ENCODE assay signal across 13 cellular contexts in genomic region chr6:125913864-125914351, GRCh38. TPM values are rescaled to one million over a fixed set of nuclear protein-coding genes. Genes with fewer than 3 reads are reported as not detected.
DNase-seq lines count a peak whose midpoint lies in the region; ATAC-seq and TF ChIP-seq lines count a peak whose summit lies in the region.
"Had no signal": no experiment of that assay in that cellular context is flagged by ENCODE, and none has a peak within 500 bp of the region (broad histone marks: within the 10 kb centered on the region; RNA-seq: fewer than 3 reads in every experiment).

No MANE protein-coding gene starts in this region.

- H3K4me1 ChIP-seq in subcutaneous abdominal adipose tissue (ENCODE audit: control insufficient read depth in 5 of 5, insufficient read depth in 5 of 5, low read length in 5 of 5), result peaks cover 0 to 13% (median 8%) of the 10 kb centered on the region in 5 donors
- peaks cover 0 to 11% (median 3%) of the 10 kb centered on the region in 4 donors for H3K4me1 ChIP-seq in right lobe of liver

- peaks cover 26 to 41% (median 30%) of the 10 kb centered on the region in 5 donors for H3K36me3 ChIP-seq in subcutaneous abdominal adipose tissue (ENCODE audit: control insufficient read depth in 5 of 5, insufficient read depth in 5 of 5, low read length in 5 of 5)
- peaks cover 0 to 33% (median 0%) of the 10 kb centered on the region in 4 donors for H3K36me3 ChIP-seq in right lobe of liver

- H3K4me3 Mint-ChIP-seq in HFFc6, result peak overlapping the region; percentile 56
- no peak overlapping the region for H3K4me3 Mint-ChIP-seq in stimulated activated naive CD8-positive, alpha-beta T cell treated with anti-CD3 and anti-CD28 coated beads, Interleukin-15, amount 100 ng/mL, for 72 hours

- TF ChIP-seq POLR2A in right lobe of liver (IDR thresholded peaks at IDR 0.05), result no peak

- H3K9me3 ChIP-seq in subcutaneous abdominal adipose tissue (ENCODE audit: control insufficient read depth in 5 of 5, low read length in 5 of 5), result no peaks in the 10 kb centered on the region
- H3K9me3 ChIP-seq in right lobe of liver, result no peaks in the 10 kb centered on the region
- H3K9me3 ChIP-seq: right atrium auricular region had no signal

- WGBS in right lobe of liver (ENCODE audit: insufficient coverage, low coverage, low lambda C conversion rate, missing lambda C conversion rate), result 64% methylated on average over 5 of the region's 5 CpGs

- H3K36me3 Mint-ChIP-seq in HFFc6 (ENCODE audit: low read depth), result peaks cover 36% of the 10 kb centered on the region

- H3K27ac Mint-ChIP-seq in HFFc6, result peak overlapping the region; percentile 89
- H3K27ac Mint-ChIP-seq in stimulated activated naive CD8-positive, alpha-beta T cell treated with anti-CD3 and anti-CD28 coated beads, Interleukin-15, amount 100 ng/mL, for 72 hours, result no peak overlapping the region

- no peaks in the 10 kb centered on the region for H3K27me3 ChIP-seq in subcutaneous abdominal adipose tissue (ENCODE audit: control insufficient read depth in 5 of 5, insufficient read depth in 4 of 5, low read length in 5 of 5)
- no peaks in the 10 kb centered on the region for H3K27me3 ChIP-seq in right lobe of liver
- H3K27me3 ChIP-seq: right atrium auricular region had no signal

- DNase-seq in HFFc6, result peak; percentile 94
- peak; percentile 19 for DNase-seq in SW480 (ENCODE audit: low spot score)
- DNase-seq in fibroblast of villous mesenchyme (ENCODE audit: low read depth), result peak; percentile 100
- DNase-seq in right lobe of liver, result no peak
- no peak for DNase-seq in stimulated activated naive CD8-positive, alpha-beta T cell treated with anti-CD3 and anti-CD28 coated beads, Interleukin-15, amount 100 ng/mL, for 72 hours
- DNase-seq in T-helper 2 cell, result no peak
- no peak for DNase-seq in activated naive CD4-positive, alpha-beta T cell treated with anti-CD3 and anti-CD28 coated beads, Interleukin-2, amount 50 U/mL, for 16 hours
- DNase-seq: anterior cingulate cortex; GOT3; NCI-H526 treated with DMSO at 0.1 percent for 48 hours; stimulated activated naive CD8-positive, alpha-beta T cell treated with anti-CD3 and anti-CD28 coated beads, Interleukin-15, Interleukin-2, amounts not matched to agents 100 U/mL and 50 U/mL, for 24 hours had no signal

- no peaks in the 10 kb centered on the region for H3K9me3 Mint-ChIP-seq in HFFc6
- peaks cover 0 to 5% of the 10 kb centered on the region in 2 donors for H3K9me3 Mint-ChIP-seq in stimulated activated naive CD8-positive, alpha-beta T cell treated with anti-CD3 and anti-CD28 coated beads, Interleukin-15, amount 100 ng/mL, for 72 hours

- peak overlapping the region; percentile 45 for H3K27ac ChIP-seq in subcutaneous abdominal adipose tissue (ENCODE audit: low read depth, low read length)
- no peak overlapping the region for H3K27ac ChIP-seq in right lobe of liver
- H3K27ac ChIP-seq: right atrium auricular region had no signal

- intact Hi-C loops in right lobe of liver (cut with DNase I), result no loop called here

- peaks cover 54% of the 10 kb centered on the region for H3K4me1 Mint-ChIP-seq in HFFc6 (ENCODE audit: low read depth)
- H3K4me1 Mint-ChIP-seq in stimulated activated naive CD8-positive, alpha-beta T cell treated with anti-CD3 and anti-CD28 coated beads, Interleukin-15, amount 100 ng/mL, for 72 hours, result peaks cover 55% of the 10 kb centered on the region

- no peak for TF ChIP-seq CTCF in HFFc6 (IDR thresholded peaks at IDR 0.05)
- TF ChIP-seq CTCF in fibroblast of villous mesenchyme (IDR thresholded peaks at IDR 0.05; ENCODE audit: insufficient read depth, low read depth, low read length), result no peak
- TF ChIP-seq CTCF in right lobe of liver (IDR thresholded peaks at IDR 0.05), result no peak

- H3K4me3 ChIP-seq in fibroblast of villous mesenchyme (ENCODE audit: low read depth, low read length) (no peak overlapping the region), subcutaneous abdominal adipose tissue (ENCODE audit: low read depth in 1 of 5, low read length in 5 of 5) (no peak overlapping the region), right lobe of liver (no peak overlapping the region)
- H3K4me3 ChIP-seq: right atrium auricular region had no signal

- peak overlapping the region in 2 of 5 donors; percentile 27 to 53 for H3K9ac ChIP-seq in subcutaneous abdominal adipose tissue (ENCODE audit: low read length in 5 of 5)

- H3K27me3 Mint-ChIP-seq in HFFc6 (ENCODE audit: insufficient read depth), result no peaks in the 10 kb centered on the region
- H3K27me3 Mint-ChIP-seq in stimulated activated naive CD8-positive, alpha-beta T cell treated with anti-CD3 and anti-CD28 coated beads, Interleukin-15, amount 100 ng/mL, for 72 hours, result no peaks in the 10 kb centered on the region

- no peak for ATAC-seq in right lobe of liver
- ATAC-seq in stimulated activated naive CD8-positive, alpha-beta T cell treated with anti-CD3 and anti-CD28 coated beads, Interleukin-15, amount 100 ng/mL, for 72 hours, result no peak
- ATAC-seq: stimulated activated naive CD8-positive, alpha-beta T cell treated with anti-CD3 and anti-CD28 coated beads, Interleukin-15, Interleukin-2, amounts not matched to agents 100 U/mL and 50 U/mL, for 24 hours had no signal

RNA-seq across cellular contexts. Expression of gene HINT3, which starts 42.7 kb away (rescaled TPM):
- total RNA-seq in HFFc6 (2021; fragmentation: NEBNext Ultra II Directional; extraction: Animal tissue kit (Norgen Biotek cat#: 25700)), result 10 to 100 TPM; 11.0 to 14.4 (median 12.3) TPM
- total RNA-seq in fibroblast of villous mesenchyme, result 14.5 and 23.3 TPM in 2 replicates
- total RNA-seq in right lobe of liver, result 10 to 100 TPM in 5 of 6 experiments, 1 to 10 TPM in 1; 8.5 to 16.6 (median 14.3) TPM

Comparison
In these comparisons a context has a peak if more than half of its experiments do, and no peak if none do; other contexts are left out.
1. DNase-seq: peak in HFFc6 (single experiment), SW480 (single experiment) and fibroblast of villous mesenchyme (single experiment); none in right lobe of liver (0 of 3), stimulated activated naive CD8-positive, alpha-beta T cell treated with anti-CD3 and anti-CD28 coated beads, Interleukin-15, amount 100 ng/mL, for 72 hours (0 of 2), T-helper 2 cell (0 of 5) and activated naive CD4-positive, alpha-beta T cell treated with anti-CD3 and anti-CD28 coated beads, Interleukin-2, amount 50 U/mL, for 16 hours (single experiment).